In genomic region chr1:147825586-147825985, GRCh38 we compare ENCODE assay signal across 18 cellular contexts.
"Had no signal": no experiment of that assay in that cellular context is flagged by ENCODE, and none has a peak within 500 bp of the region (broad histone marks: within the 10 kb centered on the region; RNA-seq: fewer than 3 reads in every experiment).

No MANE protein-coding gene starts in this region.

- ATAC-seq: foreskin keratinocyte, gastrocnemius medialis, heart right ventricle, left cardiac atrium, left lung, left ventricle myocardium superior, lower lobe of right lung had no signal

- H3K36me3 ChIP-seq: esophagus muscularis mucosa, gastrocnemius medialis, heart right ventricle, left lung, lower lobe of right lung had no signal

- H3K27me3 ChIP-seq: dorsolateral prefrontal cortex, esophagus muscularis mucosa, gastrocnemius medialis, heart right ventricle, left lung had no signal

- H3K4me1 ChIP-seq: foreskin keratinocyte, gastrocnemius medialis, left lung had no signal

- H3K9me3 ChIP-seq: esophagus muscularis mucosa, gastrocnemius medialis, left lung, lower lobe of right lung had no signal

- H3K27ac ChIP-seq: coronary artery, dorsolateral prefrontal cortex, esophagus muscularis mucosa, foreskin keratinocyte, gastrocnemius medialis, heart right ventricle, left lung, lower lobe of right lung had no signal

- H3K4me3 ChIP-seq: coronary artery, dorsolateral prefrontal cortex, esophagus muscularis mucosa, gastrocnemius medialis, heart right ventricle, left lung, lower lobe of right lung had no signal

- DNase-seq: dermis blood vessel endothelial cell; dorsolateral prefrontal cortex; effector CD4-positive, alpha-beta T cell; effector memory CD4-positive, alpha-beta T cell; foreskin keratinocyte; gastrocnemius medialis; glutamatergic neuron; head of caudate nucleus; heart right ventricle; hippocampal formation; left cardiac atrium; left lung; left ventricle myocardium superior; lower lobe of right lung; mesenchymal stem cell; midbrain had no signal
